8 cellular contexts compared by ENCODE assay signal in genomic region chr4:20251061-20251795, GRCh38. TPM values are rescaled to one million over a fixed set of nuclear protein-coding genes. Genes with fewer than 3 reads are reported as not detected.
DNase-seq lines count a peak whose midpoint lies in the region; ATAC-seq, FAIRE-seq and TF ChIP-seq lines count a peak whose summit lies in the region.

No MANE protein-coding gene starts in this region.

- intact Hi-C loops in left ventricle myocardium superior (cut with micrococcal nuclease) = no loop called here

- H3K4me2 ChIP-seq in hepatocyte = peak overlapping the region; percentile 88

- TF ChIP-seq CTCF in cardiac muscle cell (IDR thresholded peaks at IDR 0.05; ENCODE audit: low read depth, low read length) = no peak
- no peak for TF ChIP-seq CTCF in hepatocyte (IDR thresholded peaks at IDR 0.05; ENCODE audit: poor library complexity)
- no peak for TF ChIP-seq CTCF in GM10248 (IDR thresholded peaks at IDR 0.05; ENCODE audit: control extremely low read depth, extremely low read depth, low read depth, missing control alignments)

- H3K9me3 Mint-ChIP-seq in natural killer cell treated with Interleukin-12 subunit alpha and Interleukin-12 subunit beta and Interleukin-15 and Interleukin-18, amount 100 ng/mL, for 72 hours = peaks cover 2% of the 10 kb centered on the region

- POLR2A ChIA-PET in GM10248 (lab: Yijun Ruan, JAX) = no interaction called here

- CTCF ChIA-PET in GM10248 (lab: Yijun Ruan, JAX) = no interaction called here

- TF ChIP-seq POLR2A in GM12892 (IDR thresholded peaks at IDR 0.05; ENCODE audit: low read depth, low read length) = no peak

- no peak overlapping the region for H3K4me3 Mint-ChIP-seq in natural killer cell treated with Interleukin-12 subunit alpha and Interleukin-12 subunit beta and Interleukin-15 and Interleukin-18, amount 100 ng/mL, for 72 hours

- H3K36me3 Mint-ChIP-seq in natural killer cell treated with Interleukin-12 subunit alpha and Interleukin-12 subunit beta and Interleukin-15 and Interleukin-18, amount 100 ng/mL, for 72 hours = peaks cover 15% of the 10 kb centered on the region

- H3K4me1 ChIP-seq in cardiac muscle cell (ENCODE audit: low read depth) (peaks cover 34% of the 10 kb centered on the region), SJCRH30 (no peaks in the 10 kb centered on the region), hepatocyte (ENCODE audit: insufficient read depth) (peaks cover 5% of the 10 kb centered on the region), subcutaneous abdominal adipose tissue (ENCODE audit: control insufficient read depth in 5 of 5, insufficient read depth in 5 of 5, low read length in 5 of 5) (peaks cover 0 to 54% (median 40%) of the 10 kb centered on the region in 5 donors)

- H3K36me3 ChIP-seq in cardiac muscle cell (no peaks in the 10 kb centered on the region), SJCRH30 (no peaks in the 10 kb centered on the region), hepatocyte (replicated peaks; ENCODE audit: insufficient read depth, low read depth) (no peaks in the 10 kb centered on the region), subcutaneous abdominal adipose tissue (ENCODE audit: control insufficient read depth in 5 of 5, insufficient read depth in 5 of 5, low read length in 5 of 5) (no peaks in the 10 kb centered on the region)

- DNase-seq in cardiac muscle cell (ENCODE audit: low read depth in 1 of 2, low spot score in 1 of 2) (peak in 1 of 2 donors; percentile 38), left ventricle myocardium superior (no peak), SJCRH30 (peak in 1 of 2 experiments; percentile 6), hepatocyte (ENCODE audit: low spot score) (no peak), GM12892 (ENCODE audit: insufficient read length) (no peak), GM10248 (ENCODE audit: extremely low spot score) (no peak)
- no peak for DNase-seq in natural killer cell treated with Interleukin-12 subunit alpha and Interleukin-12 subunit beta and Interleukin-15 and Interleukin-18, amount 100 ng/mL, for 72 hours (ENCODE audit: low spot score)

- peak overlapping the region in 2 of 5 donors; percentile 60 to 68 for H3K9ac ChIP-seq in subcutaneous abdominal adipose tissue (ENCODE audit: low read length in 5 of 5)

- no peak for ATAC-seq in left ventricle myocardium superior
- no peak for ATAC-seq in natural killer cell treated with Interleukin-12 subunit alpha and Interleukin-12 subunit beta and Interleukin-15 and Interleukin-18, amount 100 ng/mL, for 72 hours

- H3K27ac Mint-ChIP-seq in natural killer cell treated with Interleukin-12 subunit alpha and Interleukin-12 subunit beta and Interleukin-15 and Interleukin-18, amount 100 ng/mL, for 72 hours = no peak overlapping the region

- H3K27ac ChIP-seq in cardiac muscle cell (peak overlapping the region; percentile 58), SJCRH30 (no peak overlapping the region), hepatocyte (peak overlapping the region; percentile 30), subcutaneous abdominal adipose tissue (ENCODE audit: low read depth, low read length) (no peak overlapping the region)

- H3K4me3 ChIP-seq in cardiac muscle cell = peak overlapping the region; percentile 84
- H3K4me3 ChIP-seq in SJCRH30 = peak overlapping the region; percentile 52
- peak overlapping the region; percentile 83 for H3K4me3 ChIP-seq in hepatocyte
- H3K4me3 ChIP-seq in subcutaneous abdominal adipose tissue (ENCODE audit: low read depth in 1 of 5, low read length in 5 of 5) = peak overlapping the region; percentile 68 to 84 (median 78)

- peaks cover 24% of the 10 kb centered on the region for H4K20me1 ChIP-seq in hepatocyte (ENCODE audit: insufficient read depth, poor library complexity, severe bottlenecking)

- H3K9me2 ChIP-seq in hepatocyte (replicated peaks; ENCODE audit: insufficient read depth) = no peaks in the 10 kb centered on the region

- H3K27me3 Mint-ChIP-seq in natural killer cell treated with Interleukin-12 subunit alpha and Interleukin-12 subunit beta and Interleukin-15 and Interleukin-18, amount 100 ng/mL, for 72 hours = peaks cover 28 to 30% of the 10 kb centered on the region in 2 donors

- H3K9me3 ChIP-seq in cardiac muscle cell (ENCODE audit: low read depth) (no peaks in the 10 kb centered on the region), SJCRH30 (replicated peaks) (no peaks in the 10 kb centered on the region), hepatocyte (ENCODE audit: low read depth) (no peaks in the 10 kb centered on the region), subcutaneous abdominal adipose tissue (ENCODE audit: control insufficient read depth in 5 of 5, low read length in 5 of 5) (no peaks in the 10 kb centered on the region)

- no peaks in the 10 kb centered on the region for H3K4me1 Mint-ChIP-seq in natural killer cell treated with Interleukin-12 subunit alpha and Interleukin-12 subunit beta and Interleukin-15 and Interleukin-18, amount 100 ng/mL, for 72 hours (ENCODE audit: low read depth in 2 of 2)

- peaks cover 33% of the 10 kb centered on the region for H3K79me2 ChIP-seq in hepatocyte

- FAIRE-seq in GM12892 (lab: Jason Lieb, UNC) = no peak

- H3K27me3 ChIP-seq in cardiac muscle cell (no peaks in the 10 kb centered on the region), SJCRH30 (peaks cover 8% of the 10 kb centered on the region; the same call in 1 of the 2 replicates), hepatocyte (peaks cover 23% of the 10 kb centered on the region), subcutaneous abdominal adipose tissue (ENCODE audit: control insufficient read depth in 5 of 5, insufficient read depth in 4 of 5, low read length in 5 of 5) (peaks cover 0 to 29% (median 21%) of the 10 kb centered on the region in 5 donors)

- H2AFZ ChIP-seq in hepatocyte = peak overlapping the region; percentile 91

- 4% methylated on average over 35 of the region's 35 CpGs for WGBS in hepatocyte (ENCODE audit: low lambda C conversion rate, missing lambda C conversion rate)

RNA-seq across cellular contexts. Expression of gene SLIT2, which starts 0.5 kb away (rescaled TPM):
- total RNA-seq in cardiac muscle cell = 48.9 and 59.8 TPM in 2 replicates
- polyA plus RNA-seq in cardiac muscle cell = 49.9 and 62.5 TPM in 2 replicates
- total RNA-seq in left ventricle myocardium superior = 8.5 TPM
- 0.77 and 2.3 TPM in 2 replicates for total RNA-seq in SJCRH30 (2014; rRNA removed; shearing (Covaris generic))
- 26.0 and 33.1 TPM in 2 replicates for total RNA-seq in hepatocyte
- 28.9 and 29.2 TPM in 2 replicates for polyA plus RNA-seq in hepatocyte
- total RNA-seq in natural killer cell treated with Interleukin-12 subunit alpha and Interleukin-12 subunit beta and Interleukin-15 and Interleukin-18, amount 100 ng/mL, for 72 hours = not detected
- polyA plus RNA-seq in GM12892 (2012; ENCODE audit: missing spikeins) = not detected

Comparison
In these comparisons a context has a peak if more than half of its experiments do, and no peak if none do; other contexts are left out.
1. H3K27ac ChIP-seq: peak in cardiac muscle cell (single experiment) and hepatocyte (single experiment); none in SJCRH30 (single experiment) and subcutaneous abdominal adipose tissue (single experiment).
2. Peak in every context shown above with its lines, with median percentiles within 50 percentile points of each other: H3K4me3 ChIP-seq.